14 cellular contexts compared by ENCODE assay signal in the genomic region with DNA sequence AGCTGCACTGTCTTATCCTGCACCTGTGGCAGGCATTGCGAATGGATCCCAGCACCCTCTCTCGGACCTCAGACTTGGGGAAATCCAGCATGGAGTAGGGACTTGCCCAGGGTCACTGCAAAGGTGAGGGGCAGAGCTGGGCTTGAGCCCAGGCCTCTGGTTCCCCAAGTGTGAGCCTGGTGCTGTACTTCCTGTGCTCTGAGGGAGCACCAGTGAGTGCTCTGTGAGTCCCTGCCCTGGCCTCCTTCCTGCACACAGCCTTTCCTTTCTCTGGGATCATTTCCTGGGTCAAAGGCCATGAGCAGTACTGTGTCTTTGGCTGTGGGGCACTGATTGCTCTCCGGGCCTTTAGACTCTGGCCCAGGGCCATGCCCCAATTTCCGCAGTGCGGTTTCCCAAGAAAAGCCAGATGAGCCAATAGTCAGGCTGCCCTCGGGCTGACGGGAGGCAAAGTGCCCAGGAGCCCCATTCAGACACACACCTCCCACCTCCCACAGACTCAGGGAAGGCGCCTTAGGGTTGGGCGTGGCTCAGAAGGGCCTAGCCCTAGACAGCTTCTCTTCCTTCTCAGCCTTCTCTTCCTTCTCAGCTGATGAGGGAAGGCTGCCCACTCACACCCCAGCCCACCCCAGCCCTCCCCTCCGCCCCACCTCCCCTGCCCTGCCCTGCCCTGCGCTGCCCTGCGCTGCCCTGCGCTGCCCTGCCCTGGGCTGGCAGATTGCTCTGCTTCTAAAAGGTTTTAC. TPM values are rescaled to one million over a fixed set of nuclear protein-coding genes. Genes with fewer than 3 reads are reported as not detected.
DNase-seq lines count a peak whose midpoint lies in the region; ATAC-seq, FAIRE-seq and TF ChIP-seq lines count a peak whose summit lies in the region.
"Had no signal": no experiment of that assay in that cellular context is flagged by ENCODE, and none has a peak within 500 bp of the region (broad histone marks: within the 10 kb centered on the region; RNA-seq: fewer than 3 reads in every experiment).

No MANE protein-coding gene starts in this region.

- no peaks in the 10 kb centered on the region for H3K9me3 Mint-ChIP-seq in stimulated activated effector memory CD8-positive, alpha-beta T cell treated with anti-CD3 and anti-CD28 coated beads, Interleukin-12 subunit alpha, Interleukin-12 subunit beta, amount 100 ng/mL, for 72 hours
- H3K9me3 Mint-ChIP-seq: T-cell had no signal

- H3K4me1 Mint-ChIP-seq in T-helper 17 cell: peaks cover 21% of the 10 kb centered on the region
- peaks cover 15% of the 10 kb centered on the region for H3K4me1 Mint-ChIP-seq in stimulated activated effector memory CD8-positive, alpha-beta T cell treated with anti-CD3 and anti-CD28 coated beads, Interleukin-12 subunit alpha, Interleukin-12 subunit beta, amount 100 ng/mL, for 72 hours

- H3K4me2 ChIP-seq in hepatocyte: no peak overlapping the region

- 85% methylated on average over 12 of the region's 13 CpGs for WGBS in hepatocyte (ENCODE audit: low lambda C conversion rate, missing lambda C conversion rate)

- peak overlapping the region; percentile 47 for H3K27ac Mint-ChIP-seq in T-helper 17 cell
- peak overlapping the region; percentile 84 for H3K27ac Mint-ChIP-seq in stimulated activated effector memory CD8-positive, alpha-beta T cell treated with anti-CD3 and anti-CD28 coated beads, Interleukin-12 subunit alpha, Interleukin-12 subunit beta, amount 100 ng/mL, for 72 hours
- H3K27ac Mint-ChIP-seq: activated CD8-positive, alpha-beta T cell treated with anti-CD3 and anti-CD28 coated beads, Interleukin-2, amount 10 ng/mL, durations not matched to agents 7 days and 5 days had no signal

- peak; percentile 43 for FAIRE-seq in H54 (lab: Jason Lieb, UNC)
- FAIRE-seq: D721Med had no signal

- peak; percentile 83 for DNase-seq in H54 (ENCODE audit: insufficient read length, low spot score)
- DNase-seq in T-helper 17 cell: no peak
- peak; percentile 68 for DNase-seq in hepatocyte (ENCODE audit: low spot score)
- no peak for DNase-seq in stimulated activated effector memory CD8-positive, alpha-beta T cell treated with anti-CD3 and anti-CD28 coated beads, Interleukin-12 subunit alpha, Interleukin-12 subunit beta, amount 100 ng/mL, for 72 hours (ENCODE audit: low spot score in 2 of 2)
- DNase-seq in activated T-cell treated with anti-CD3 and anti-CD28 coated beads, Interleukin-2, amount 50 U/mL, for 48 hours: no peak
- DNase-seq in iPS-NIHi7 (ENCODE audit: extremely low spot score): no peak
- DNase-seq: activated CD8-positive, alpha-beta T cell treated with anti-CD3 and anti-CD28 coated beads, Interleukin-2, amount 10 ng/mL, durations not matched to agents 7 days and 5 days; Karpas-422; NCI-H510A; stimulated activated CD4-positive, alpha-beta T cell treated with anti-CD3 and anti-CD28 coated beads, Interleukin-1b, Interleukin-23, amount 100 ng/mL, for 48 hours; T-cell had no signal

- ATAC-seq in T-helper 17 cell (no peak), HG02798 (IDR thresholded peaks at IDR 0.05; ENCODE audit: poor library complexity, unreplicated experiment) (no peak), HG02678 (IDR thresholded peaks at IDR 0.05; ENCODE audit: unreplicated experiment) (no peak)
- ATAC-seq in stimulated activated effector memory CD8-positive, alpha-beta T cell treated with anti-CD3 and anti-CD28 coated beads, Interleukin-12 subunit alpha, Interleukin-12 subunit beta, amount 100 ng/mL, for 72 hours: no peak
- ATAC-seq: T-cell had no signal

- peak overlapping the region; percentile 72 for H3K27ac ChIP-seq in hepatocyte

- H3K9me3 ChIP-seq in T-helper 17 cell (ENCODE audit: control insufficient read depth, low read length, poor library complexity, severe bottlenecking): no peaks in the 10 kb centered on the region
- no peaks in the 10 kb centered on the region for H3K9me3 ChIP-seq in hepatocyte (ENCODE audit: low read depth)

- no peak overlapping the region for H3K4me3 ChIP-seq in hepatocyte

- H3K27me3 ChIP-seq in hepatocyte: no peaks in the 10 kb centered on the region

- no peak for TF ChIP-seq CTCF in hepatocyte (IDR thresholded peaks at IDR 0.05; ENCODE audit: poor library complexity)

- no peaks in the 10 kb centered on the region for H4K20me1 ChIP-seq in hepatocyte (ENCODE audit: insufficient read depth, poor library complexity, severe bottlenecking)

- H2AFZ ChIP-seq in hepatocyte: no peak overlapping the region

- no peaks in the 10 kb centered on the region for H3K9me2 ChIP-seq in hepatocyte (replicated peaks; ENCODE audit: insufficient read depth)

- peaks cover 17% of the 10 kb centered on the region for H3K4me1 ChIP-seq in hepatocyte (ENCODE audit: insufficient read depth)

- H3K79me2 ChIP-seq in hepatocyte: no peaks in the 10 kb centered on the region

- H3K27me3 Mint-ChIP-seq in T-helper 17 cell: no peaks in the 10 kb centered on the region
- H3K27me3 Mint-ChIP-seq: T-cell had no signal

- H3K4me3 Mint-ChIP-seq in T-helper 17 cell: no peak overlapping the region
- H3K4me3 Mint-ChIP-seq in stimulated activated effector memory CD8-positive, alpha-beta T cell treated with anti-CD3 and anti-CD28 coated beads, Interleukin-12 subunit alpha, Interleukin-12 subunit beta, amount 100 ng/mL, for 72 hours: no peak overlapping the region
- H3K4me3 Mint-ChIP-seq: activated CD8-positive, alpha-beta T cell treated with anti-CD3 and anti-CD28 coated beads, Interleukin-2, amount 10 ng/mL, durations not matched to agents 7 days and 5 days; T-cell had no signal

- no peak for TF ChIP-seq POLR2A in H54 (IDR thresholded peaks at IDR 0.05; ENCODE audit: low read depth, low read length)

- no peaks in the 10 kb centered on the region for H3K36me3 ChIP-seq in hepatocyte (replicated peaks; ENCODE audit: insufficient read depth, low read depth)

- no peaks in the 10 kb centered on the region for H3K36me3 Mint-ChIP-seq in T-helper 17 cell (ENCODE audit: low read depth)
- H3K36me3 Mint-ChIP-seq in stimulated activated effector memory CD8-positive, alpha-beta T cell treated with anti-CD3 and anti-CD28 coated beads, Interleukin-12 subunit alpha, Interleukin-12 subunit beta, amount 100 ng/mL, for 72 hours: no peaks in the 10 kb centered on the region

RNA-seq across cellular contexts. Expression of gene TRIM14, which starts 23.3 kb away (rescaled TPM):
- 10 to 100 TPM; 63.8 to 64.6 TPM for total RNA-seq in T-helper 17 cell
- 10.0 and 12.2 TPM in 2 replicates for total RNA-seq in hepatocyte
- 7.4 and 8.1 TPM in 2 replicates for polyA plus RNA-seq in hepatocyte

RNA-seq across cellular contexts. Expression of gene CORO2A, which starts 50.1 kb away (rescaled TPM):
- total RNA-seq in T-helper 17 cell (10 to 100 TPM; 13.9 to 16.6 TPM), hepatocyte (24.6 and 27.1 TPM in 2 replicates)
- polyA plus RNA-seq in hepatocyte: 11.7 and 12.8 TPM in 2 replicates

Comparison
In these comparisons a context has a peak if more than half of its experiments do, and no peak if none do; other contexts are left out.
1. DNase-seq: peak in H54 (single experiment) and hepatocyte (single experiment); none in T-helper 17 cell (0 of 3), stimulated activated effector memory CD8-positive, alpha-beta T cell treated with anti-CD3 and anti-CD28 coated beads, Interleukin-12 subunit alpha, Interleukin-12 subunit beta, amount 100 ng/mL, for 72 hours (0 of 2), activated T-cell treated with anti-CD3 and anti-CD28 coated beads, Interleukin-2, amount 50 U/mL, for 48 hours (0 of 2) and iPS-NIHi7 (single experiment).